ENCODE assay signal across 7 cellular contexts in the genomic region with DNA sequence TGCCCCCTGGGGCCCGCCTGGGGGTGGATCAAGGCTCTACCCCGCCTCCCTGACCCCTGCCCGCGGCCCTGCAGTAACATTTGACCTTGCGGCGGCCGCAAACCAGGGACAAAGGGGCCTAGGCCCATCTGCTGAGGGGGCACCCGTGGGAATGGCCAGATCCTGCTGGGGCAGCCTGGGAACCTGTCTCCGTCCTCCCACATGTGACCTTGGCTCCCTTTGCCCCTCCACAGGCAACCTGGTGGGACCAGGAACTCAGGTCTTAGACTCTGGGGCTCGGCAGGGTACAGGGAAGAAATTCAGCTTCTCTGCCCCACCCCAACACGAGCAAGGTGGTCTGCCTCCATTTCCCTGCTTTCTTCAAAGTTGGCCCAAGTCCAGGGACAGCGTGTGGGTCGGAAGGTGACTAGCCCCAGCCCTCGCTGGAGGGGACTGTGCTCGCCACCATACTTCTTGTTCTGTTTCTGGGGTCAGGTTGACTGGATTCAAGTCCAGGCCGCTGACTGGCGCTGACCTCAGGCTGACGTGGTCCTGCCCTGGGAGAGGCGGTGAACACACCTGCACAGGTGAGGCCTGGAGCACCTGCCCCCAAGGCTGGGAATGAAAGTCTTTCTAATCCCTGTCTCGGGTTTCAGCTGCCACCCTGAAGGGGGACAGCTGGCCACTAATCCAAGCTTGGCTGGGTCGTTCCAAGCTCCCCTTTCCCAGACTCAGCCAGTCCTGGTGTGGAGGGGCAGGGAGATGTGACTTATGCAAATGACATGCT. TPM values are rescaled to one million over a fixed set of nuclear protein-coding genes. Genes with fewer than 3 reads are reported as not detected.
DNase-seq lines count a peak whose midpoint lies in the region; ATAC-seq and TF ChIP-seq lines count a peak whose summit lies in the region.
"Had no signal": no experiment of that assay in that cellular context is flagged by ENCODE, and none has a peak within 500 bp of the region (broad histone marks: within the 10 kb centered on the region; RNA-seq: fewer than 3 reads in every experiment).

No MANE protein-coding gene starts in this region.

- DNase-seq in natural killer cell (no peak), esophagus squamous epithelium (lab: John Stamatoyannopoulos, UW) (no peak), upper lobe of right lung (no peak), GM23248 (no peak), germinal center (ENCODE audit: low spot score) (no peak)
- no peak for DNase-seq in natural killer cell treated with Interleukin-12 subunit alpha and Interleukin-12 subunit beta and Interleukin-15 and Interleukin-18, amount 100 ng/mL, for 72 hours (ENCODE audit: low spot score)

- H3K36me3 ChIP-seq in esophagus squamous epithelium (no peaks in the 10 kb centered on the region), upper lobe of right lung (no peaks in the 10 kb centered on the region), GM23248 (ENCODE audit: low read depth) (no peaks in the 10 kb centered on the region)

- intact Hi-C loops in natural killer cell (cut with micrococcal nuclease) (no loop called here), esophagus squamous epithelium (cut with DNase I) (no loop called here), upper lobe of right lung (cut with DNase I) (no loop called here)

- H3F3A ChIP-seq in GM23248 (ENCODE audit: insufficient read depth): no peaks in the 10 kb centered on the region

- ATAC-seq in natural killer cell (no peak), upper lobe of right lung (no peak)
- no peak for ATAC-seq in natural killer cell treated with Interleukin-12 subunit alpha and Interleukin-12 subunit beta and Interleukin-15 and Interleukin-18, amount 100 ng/mL, for 72 hours

- H3K79me2 ChIP-seq in GM23248 (ENCODE audit: insufficient read depth): peaks cover 19% of the 10 kb centered on the region

- H3K4me3 ChIP-seq in esophagus squamous epithelium (no peak overlapping the region), upper lobe of right lung (no peak overlapping the region), GM23248 (no peak overlapping the region)
- H3K4me3 ChIP-seq: SK-N-MC had no signal

- no peak overlapping the region for H3K4me2 ChIP-seq in GM23248 (ENCODE audit: unreplicated experiment)

- no peaks in the 10 kb centered on the region for H3K9me3 ChIP-seq in esophagus squamous epithelium
- H3K9me3 ChIP-seq in upper lobe of right lung: no peaks in the 10 kb centered on the region
- H3K9me3 ChIP-seq in GM23248 (ENCODE audit: low read depth): no peaks in the 10 kb centered on the region

- no peak overlapping the region for H3K9ac ChIP-seq in GM23248

- H3K36me3 Mint-ChIP-seq in natural killer cell: no peaks in the 10 kb centered on the region
- no peaks in the 10 kb centered on the region for H3K36me3 Mint-ChIP-seq in natural killer cell treated with Interleukin-12 subunit alpha and Interleukin-12 subunit beta and Interleukin-15 and Interleukin-18, amount 100 ng/mL, for 72 hours

- H3K27ac Mint-ChIP-seq in natural killer cell: no peak overlapping the region
- no peak overlapping the region for H3K27ac Mint-ChIP-seq in natural killer cell treated with Interleukin-12 subunit alpha and Interleukin-12 subunit beta and Interleukin-15 and Interleukin-18, amount 100 ng/mL, for 72 hours

- no peak for TF ChIP-seq POLR2A in esophagus squamous epithelium (IDR thresholded peaks at IDR 0.05)

- 69 to 71% methylated on average over 14 to 15 of the region's 21 CpGs for WGBS in esophagus squamous epithelium, 2 donors
- 76 to 78% methylated on average over 18 to 21 of the region's 21 CpGs for WGBS in GM23248 (ENCODE audit: low coverage in 1 of 2, low lambda C conversion rate in 2 of 2, missing lambda C conversion rate in 2 of 2), 2 experiments

- no peak for TF ChIP-seq CTCF in natural killer cell (IDR thresholded peaks at IDR 0.05)
- TF ChIP-seq CTCF in esophagus squamous epithelium (IDR thresholded peaks at IDR 0.05): no peak
- TF ChIP-seq CTCF in upper lobe of right lung (IDR thresholded peaks at IDR 0.05): no peak

- H4K20me1 ChIP-seq in GM23248 (ENCODE audit: insufficient read depth): no peaks in the 10 kb centered on the region

- peaks cover 0 to 16% of the 10 kb centered on the region in 2 donors for H3K4me1 Mint-ChIP-seq in natural killer cell
- H3K4me1 Mint-ChIP-seq in natural killer cell treated with Interleukin-12 subunit alpha and Interleukin-12 subunit beta and Interleukin-15 and Interleukin-18, amount 100 ng/mL, for 72 hours (ENCODE audit: low read depth in 2 of 2): peaks cover 6% of the 10 kb centered on the region in 2 donors

- H3K4me1 ChIP-seq in esophagus squamous epithelium (peaks cover 17 to 61% (median 30%) of the 10 kb centered on the region in 3 donors), upper lobe of right lung (peaks cover 11% of the 10 kb centered on the region), GM23248 (ENCODE audit: insufficient read depth) (peaks cover 13% of the 10 kb centered on the region)

- no peaks in the 10 kb centered on the region for H3K9me2 ChIP-seq in GM23248 (ENCODE audit: insufficient read depth)

- H3K9me3 Mint-ChIP-seq in natural killer cell: no peaks in the 10 kb centered on the region
- H3K9me3 Mint-ChIP-seq in natural killer cell treated with Interleukin-12 subunit alpha and Interleukin-12 subunit beta and Interleukin-15 and Interleukin-18, amount 100 ng/mL, for 72 hours: no peaks in the 10 kb centered on the region

- peak overlapping the region; percentile 17 for H3K4me3 Mint-ChIP-seq in natural killer cell
- no peak overlapping the region for H3K4me3 Mint-ChIP-seq in natural killer cell treated with Interleukin-12 subunit alpha and Interleukin-12 subunit beta and Interleukin-15 and Interleukin-18, amount 100 ng/mL, for 72 hours

- no peaks in the 10 kb centered on the region for H3K27me3 ChIP-seq in esophagus squamous epithelium
- no peaks in the 10 kb centered on the region for H3K27me3 ChIP-seq in upper lobe of right lung
- H3K27me3 ChIP-seq in GM23248 (replicated peaks; ENCODE audit: insufficient read depth): no peaks in the 10 kb centered on the region

- H3K27ac ChIP-seq in esophagus squamous epithelium: peak overlapping the region; percentile 42 to 94 (median 80)
- H3K27ac ChIP-seq in upper lobe of right lung: peak overlapping the region; percentile 24
- no peak overlapping the region for H3K27ac ChIP-seq in GM23248
- H3K27ac ChIP-seq: SK-N-MC had no signal

- in situ Hi-C loops in GM23248 (cut with MboI): no loop called here

- no peaks in the 10 kb centered on the region for H3K27me3 Mint-ChIP-seq in natural killer cell (ENCODE audit: low read depth in 2 of 2)
- H3K27me3 Mint-ChIP-seq in natural killer cell treated with Interleukin-12 subunit alpha and Interleukin-12 subunit beta and Interleukin-15 and Interleukin-18, amount 100 ng/mL, for 72 hours: no peaks in the 10 kb centered on the region

- no peak overlapping the region for H2AFZ ChIP-seq in GM23248

RNA-seq across cellular contexts. Expression of a gene that starts 2.5 kb away (rescaled TPM):
- 1 to 10 TPM; 1.3 to 4.2 (median 1.8) TPM for total RNA-seq in natural killer cell
- total RNA-seq in natural killer cell treated with Interleukin-12 subunit alpha and Interleukin-12 subunit beta and Interleukin-15 and Interleukin-18, amount 100 ng/mL, for 72 hours: 10 to 100 TPM in 1 of 2 donors, 1 to 10 TPM in 1; 2.7 to 12.2 TPM
- 100 to 1,000 TPM in 1 of 4 donors, 10 to 100 TPM in 3; 52.8 to 115 (median 82.7) TPM for total RNA-seq in esophagus squamous epithelium
- 41.7 TPM for total RNA-seq in upper lobe of right lung
- total RNA-seq in GM23248 (2014; rRNA removed; shearing (Covaris generic)): 82.5 and 96.7 TPM in 2 replicates
- 11.7 and 14.1 TPM in 2 replicates for polyA plus RNA-seq in GM23248 (2016; fragmentation: Nextera tagmentation; extraction: Ambion mirVana)

RNA-seq across cellular contexts. Expression of a gene that starts 16.4 kb away (rescaled TPM):
- total RNA-seq in natural killer cell: not detected
- not detected for total RNA-seq in natural killer cell treated with Interleukin-12 subunit alpha and Interleukin-12 subunit beta and Interleukin-15 and Interleukin-18, amount 100 ng/mL, for 72 hours
- 1 to 10 TPM in 1 of 4 donors, under 1 TPM in 2, not detected in 1; 0.70 to 4.8 (median 0.73) TPM for total RNA-seq in esophagus squamous epithelium
- total RNA-seq in upper lobe of right lung: 14.0 TPM
- not detected in 2 replicates for total RNA-seq in GM23248 (2014; rRNA removed; shearing (Covaris generic))
- not detected in 2 replicates for polyA plus RNA-seq in GM23248 (2016; fragmentation: Nextera tagmentation; extraction: Ambion mirVana)

RNA-seq across cellular contexts. Expression of a gene that starts 19.0 kb away (rescaled TPM):
- total RNA-seq in natural killer cell (100 to 1,000 TPM; 106 to 127 (median 106) TPM), esophagus squamous epithelium (10 to 100 TPM; 29.1 to 55.8 (median 53.1) TPM), upper lobe of right lung (67.9 TPM)
- 100 to 1,000 TPM in 1 of 2 donors, 10 to 100 TPM in 1; 90.1 to 143 TPM for total RNA-seq in natural killer cell treated with Interleukin-12 subunit alpha and Interleukin-12 subunit beta and Interleukin-15 and Interleukin-18, amount 100 ng/mL, for 72 hours
- 78.5 and 82.7 TPM in 2 replicates for total RNA-seq in GM23248 (2014; rRNA removed; shearing (Covaris generic))
- 90.3 and 99.6 TPM in 2 replicates for polyA plus RNA-seq in GM23248 (2016; fragmentation: Nextera tagmentation; extraction: Ambion mirVana)

RNA-seq across cellular contexts. Expression of a gene that starts 22.2 kb away (rescaled TPM):
- total RNA-seq in natural killer cell: 10 to 100 TPM; 28.1 to 39.1 (median 37.0) TPM
- 10 to 100 TPM; 14.7 to 31.9 TPM for total RNA-seq in natural killer cell treated with Interleukin-12 subunit alpha and Interleukin-12 subunit beta and Interleukin-15 and Interleukin-18, amount 100 ng/mL, for 72 hours
- total RNA-seq in esophagus squamous epithelium: 1 to 10 TPM; 1.8 to 6.9 (median 4.1) TPM
- 31.6 TPM for total RNA-seq in upper lobe of right lung
- total RNA-seq in GM23248 (2014; rRNA removed; shearing (Covaris generic)): 1.3 and 1.8 TPM in 2 replicates
- polyA plus RNA-seq in GM23248 (2016; fragmentation: Nextera tagmentation; extraction: Ambion mirVana): 17.1 and 17.4 TPM in 2 replicates

RNA-seq across cellular contexts. Expression of a gene that starts 33.0 kb away (rescaled TPM):
- 10 to 100 TPM; 16.4 to 21.1 (median 20.9) TPM for total RNA-seq in natural killer cell
- total RNA-seq in natural killer cell treated with Interleukin-12 subunit alpha and Interleukin-12 subunit beta and Interleukin-15 and Interleukin-18, amount 100 ng/mL, for 72 hours: 10 to 100 TPM; 25.9 to 28.7 TPM
- total RNA-seq in esophagus squamous epithelium: 10 to 100 TPM; 11.2 to 22.5 (median 17.6) TPM
- 24.0 TPM for total RNA-seq in upper lobe of right lung
- 13.2 and 29.0 TPM in 2 replicates for total RNA-seq in GM23248 (2014; rRNA removed; shearing (Covaris generic))
- polyA plus RNA-seq in GM23248 (2016; fragmentation: Nextera tagmentation; extraction: Ambion mirVana): 29.6 and 32.3 TPM in 2 replicates
